13 cellular contexts compared by ENCODE assay signal in genomic region chr20:48538058-48538825, GRCh38.
A peak's percentile ranks its signal among the peaks of the same experiment; 100 is the strongest.
DNase-seq lines count a peak whose midpoint lies in the region; ATAC-seq lines count a peak whose summit lies in the region.
"Had no signal": no experiment of that assay in that cellular context is flagged by ENCODE, and none has a peak within 500 bp of the region (broad histone marks: within the 10 kb centered on the region; RNA-seq: fewer than 3 reads in every experiment).

No MANE protein-coding gene starts in this region.

- no peak overlapping the region for H3K4me3 Mint-ChIP-seq in activated CD4-positive, alpha-beta T cell treated with anti-CD3 and anti-CD28 coated beads for 36 hours
- H3K4me3 Mint-ChIP-seq: memory B cell had no signal

- no peak for ATAC-seq in activated CD4-positive, alpha-beta T cell treated with anti-CD3 and anti-CD28 coated beads for 36 hours
- no peak for ATAC-seq in HG03025 (IDR thresholded peaks at IDR 0.05; ENCODE audit: low FRiP score, unreplicated experiment)

- intact Hi-C loops in activated CD4-positive, alpha-beta T cell treated with anti-CD3 and anti-CD28 coated beads for 36 hours (cut with DNase I, micrococcal nuclease) = no loop called here

- CTCF ChIA-PET in activated CD4-positive, alpha-beta T cell treated with anti-CD3 and anti-CD28 coated beads for 36 hours (lab: Charles Lee) = interaction anchor here (0.6 to 2.8 kb wide), 2 partner anchors 82 to 257 kb away, joined by 3 to 8 read pairs; no protein-coding TSS in a partner anchor

- POLR2A ChIA-PET in activated CD4-positive, alpha-beta T cell treated with anti-CD3 and anti-CD28 coated beads for 36 hours (lab: Charles Lee) = no interaction called here

- H3K27me3 Mint-ChIP-seq in activated CD4-positive, alpha-beta T cell treated with anti-CD3 and anti-CD28 coated beads for 36 hours = peaks cover 2% of the 10 kb centered on the region

- H3K4me1 Mint-ChIP-seq in activated CD4-positive, alpha-beta T cell treated with anti-CD3 and anti-CD28 coated beads for 36 hours = no peaks in the 10 kb centered on the region

- no peaks in the 10 kb centered on the region for H3K36me3 Mint-ChIP-seq in activated CD4-positive, alpha-beta T cell treated with anti-CD3 and anti-CD28 coated beads for 36 hours (ENCODE audit: low read depth)

- no peak overlapping the region for H3K27ac Mint-ChIP-seq in activated CD4-positive, alpha-beta T cell treated with anti-CD3 and anti-CD28 coated beads for 36 hours
- H3K27ac Mint-ChIP-seq: memory B cell had no signal

- DNase-seq in AG08396 (ENCODE audit: low spot score) = peak; percentile 21
- peak; percentile 87 for DNase-seq in HS-5 (ENCODE audit: low read depth)
- DNase-seq in astrocyte of the hippocampus (ENCODE audit: low read depth, low spot score) = peak; percentile 97
- DNase-seq in left kidney (ENCODE audit: low read depth, low spot score) = peak; percentile 73
- no peak for DNase-seq in activated CD4-positive, alpha-beta T cell treated with anti-CD3 and anti-CD28 coated beads for 36 hours
- DNase-seq in stimulated activated CD8-positive, alpha-beta memory T cell treated with anti-CD3 and anti-CD28 coated beads, Interleukin-4, amount 100 ng/mL, for 48 hours = no peak
- no peak for DNase-seq in NCI-H2107 (lab: John Stamatoyannopoulos, UW)
- DNase-seq: activated effector memory CD4-positive, alpha-beta T cell treated with anti-CD3 and anti-CD28 coated beads, Interleukin-2, amount 50 U/mL, for 16 hours; HCEC 1CT; NCI-H69; stimulated activated CD4-positive, alpha-beta T cell treated with anti-CD3 and anti-CD28 coated beads, Interleukin-15, amount 100 ng/mL, for 24 hours had no signal

- H3K9me3 Mint-ChIP-seq in activated CD4-positive, alpha-beta T cell treated with anti-CD3 and anti-CD28 coated beads for 36 hours (ENCODE audit: low read depth) = no peaks in the 10 kb centered on the region
- H3K9me3 Mint-ChIP-seq: memory B cell had no signal

Comparison
In these comparisons a context has a peak if more than half of its experiments do, and no peak if none do; other contexts are left out.
1. DNase-seq: peak in AG08396 (single experiment), HS-5 (single experiment), astrocyte of the hippocampus (single experiment) and left kidney (single experiment); none in activated CD4-positive, alpha-beta T cell treated with anti-CD3 and anti-CD28 coated beads for 36 hours (single experiment), stimulated activated CD8-positive, alpha-beta memory T cell treated with anti-CD3 and anti-CD28 coated beads, Interleukin-4, amount 100 ng/mL, for 48 hours (single experiment) and NCI-H2107 (single experiment).